16 cellular contexts compared by ENCODE assay signal in genomic region chr12:116313194-116313910, GRCh38. TPM values are rescaled to one million over a fixed set of nuclear protein-coding genes. Genes with fewer than 3 reads are reported as not detected.
DNase-seq lines count a peak whose midpoint lies in the region; ATAC-seq and TF ChIP-seq lines count a peak whose summit lies in the region.
"Had no signal": no experiment of that assay in that cellular context is flagged by ENCODE, and none has a peak within 500 bp of the region (broad histone marks: within the 10 kb centered on the region; RNA-seq: fewer than 3 reads in every experiment).

No MANE protein-coding gene starts in this region.

- H3K27ac Mint-ChIP-seq in mesothelial cell of epicardium: no peak overlapping the region
- H3K27ac Mint-ChIP-seq: CD4-positive, CD25-positive, alpha-beta regulatory T cell; HFFc6 had no signal

- H2AFZ ChIP-seq in Loucy (ENCODE audit: low read length): no peak overlapping the region
- H2AFZ ChIP-seq: PC-9 had no signal

- no peak overlapping the region for H3K27ac ChIP-seq in BLaER1 treated with 17β-estradiol and CSF1 and Interleukin-3, amounts not matched to agents 10 nM and 100 nM
- H3K27ac ChIP-seq: PC-9 had no signal

- no peaks in the 10 kb centered on the region for H3F3A ChIP-seq in Loucy (ENCODE audit: low read depth)

- no peak overlapping the region for H3K9ac ChIP-seq in BLaER1 treated with 17β-estradiol and CSF1 and Interleukin-3, amounts not matched to agents 10 nM and 100 nM
- no peak overlapping the region for H3K9ac ChIP-seq in Loucy (ENCODE audit: low read depth, low read length, poor library complexity, severe bottlenecking)

- DNase-seq in cerebellar cortex (ENCODE audit: low spot score): peak; percentile 61
- DNase-seq in mesothelial cell of epicardium (ENCODE audit: low spot score in 2 of 2, unreplicated experiment in 2 of 2): no peak
- DNase-seq in GM10248 (ENCODE audit: extremely low spot score): no peak
- no peak for DNase-seq in DMS53 (lab: John Stamatoyannopoulos, UW)
- no peak for DNase-seq in activated T-cell treated with anti-CD3 and anti-CD28 coated beads for 4 hours
- DNase-seq: CD4-positive, CD25-positive, alpha-beta regulatory T cell; HFFc6; Karpas-422; MM.1S; NCI-H1092 treated with DMSO at 0.1 percent for 48 hours; NCI-H187; NCI-H345; PC-9 had no signal

- peak overlapping the region in 9 of 11 experiments; percentile 36 to 77 (median 67); a peak in 11 of 22 replicates for H3K4me2 ChIP-seq in BLaER1 treated with 17β-estradiol and CSF1 and Interleukin-3, amounts not matched to agents 10 nM and 100 nM
- H3K4me2 ChIP-seq in Loucy (ENCODE audit: low read depth, low read length, poor library complexity, severe bottlenecking): peak overlapping the region; percentile 31
- H3K4me2 ChIP-seq: PC-9 had no signal

- CTCF ChIA-PET in GM10248 (lab: Yijun Ruan, JAX): interaction anchor here (0.8 to 1.8 kb wide), 5 partner anchors 9 to 316 kb away, joined by 3 to 8 read pairs (median 3); no protein-coding TSS in a partner anchor

- no peak overlapping the region; a peak in 1 of 20 replicates for H3K4me3 ChIP-seq in BLaER1 treated with 17β-estradiol and CSF1 and Interleukin-3, amounts not matched to agents 10 nM and 100 nM
- no peak overlapping the region for H3K4me3 ChIP-seq in Loucy (ENCODE audit: low read length, poor library complexity, severe bottlenecking)
- H3K4me3 ChIP-seq: PC-9 had no signal

- H3K9me3 ChIP-seq in BLaER1 treated with 17β-estradiol and CSF1 and Interleukin-3, amounts not matched to agents 10 nM and 100 nM (replicated peaks in 1 of 11): peaks cover 12 to 35% (median 23%) of the 10 kb centered on the region in 11 experiments
- peaks cover 11% of the 10 kb centered on the region; the same call in 1 of the 2 replicates for H3K9me3 ChIP-seq in Loucy (ENCODE audit: insufficient read depth, low read depth, low read length)

- peaks cover 1% of the 10 kb centered on the region for H3K27me3 Mint-ChIP-seq in mesothelial cell of epicardium (ENCODE audit: low read depth)

- ATAC-seq in HG03442 (IDR thresholded peaks at IDR 0.05; ENCODE audit: unreplicated experiment): no peak

- H3K4me3 Mint-ChIP-seq in mesothelial cell of epicardium: peak overlapping the region; percentile 1
- H3K4me3 Mint-ChIP-seq: CD4-positive, CD25-positive, alpha-beta regulatory T cell; HFFc6 had no signal

- no peak for TF ChIP-seq CTCF in Loucy (conservative IDR thresholded peaks at IDR 0.05; ENCODE audit: low read length)
- no peak for TF ChIP-seq CTCF in mesothelial cell of epicardium (IDR thresholded peaks at IDR 0.05; ENCODE audit: unreplicated experiment)
- TF ChIP-seq CTCF in GM10248 (IDR thresholded peaks at IDR 0.05; ENCODE audit: control extremely low read depth, extremely low read depth, low read depth, missing control alignments): no peak

- H3K4me1 Mint-ChIP-seq in mesothelial cell of epicardium: peaks cover 17% of the 10 kb centered on the region

- peaks cover 20 to 62% (median 41%) of the 10 kb centered on the region in 10 experiments for H3K4me1 ChIP-seq in BLaER1 treated with 17β-estradiol and CSF1 and Interleukin-3, amounts not matched to agents 10 nM and 100 nM
- H3K4me1 ChIP-seq in Loucy (ENCODE audit: insufficient read depth, low read length, poor library complexity, severe bottlenecking): peaks cover 13% of the 10 kb centered on the region

- H3K36me3 Mint-ChIP-seq in mesothelial cell of epicardium: no peaks in the 10 kb centered on the region
- H3K36me3 Mint-ChIP-seq: CD4-positive, CD25-positive, alpha-beta regulatory T cell had no signal

- H3K9me3 Mint-ChIP-seq in mesothelial cell of epicardium: peaks cover 13% of the 10 kb centered on the region

- no peaks in the 10 kb centered on the region for H3K36me3 ChIP-seq in BLaER1 treated with 17β-estradiol and CSF1 and Interleukin-3, amounts not matched to agents 10 nM and 100 nM
- H3K36me3 ChIP-seq in Loucy (ENCODE audit: insufficient read depth, low read length): no peaks in the 10 kb centered on the region

- H3K27me3 ChIP-seq in BLaER1 treated with 17β-estradiol and CSF1 and Interleukin-3, amounts not matched to agents 10 nM and 100 nM: no peaks in the 10 kb centered on the region
- no peaks in the 10 kb centered on the region for H3K27me3 ChIP-seq in Loucy (ENCODE audit: insufficient read depth, low read length, poor library complexity, severe bottlenecking)

- POLR2A ChIA-PET in GM10248 (lab: Yijun Ruan, JAX): no interaction called here

- H3K9me2 ChIP-seq in Loucy (replicated peaks; ENCODE audit: low read depth, low read length): no peaks in the 10 kb centered on the region

- H3K79me2 ChIP-seq in Loucy (ENCODE audit: insufficient read depth, low read length): no peaks in the 10 kb centered on the region

- no peaks in the 10 kb centered on the region for H4K20me1 ChIP-seq in BLaER1 treated with 17β-estradiol and CSF1 and Interleukin-3, amounts not matched to agents 10 nM and 100 nM
- H4K20me1 ChIP-seq in Loucy (ENCODE audit: insufficient read depth, low read length, poor library complexity, severe bottlenecking): no peaks in the 10 kb centered on the region

RNA-seq across cellular contexts. Expression of gene MED13L, which starts 35.9 kb away (rescaled TPM):
- 174 to 179 TPM (median 178 TPM) in 3 replicates for total RNA-seq in mesothelial cell of epicardium
